17 cellular contexts compared by ENCODE assay signal in genomic region chr1:94654031-94654430, GRCh38.
DNase-seq lines count a peak whose midpoint lies in the region; ATAC-seq, FAIRE-seq and TF ChIP-seq lines count a peak whose summit lies in the region.
"Had no signal": no experiment of that assay in that cellular context is flagged by ENCODE, and none has a peak within 500 bp of the region (broad histone marks: within the 10 kb centered on the region; RNA-seq: fewer than 3 reads in every experiment).

No MANE protein-coding gene starts in this region.

- FAIRE-seq in H54 (lab: Jason Lieb, UNC) = peak; percentile 58

- H3K27me3 ChIP-seq in PC-3 (ENCODE audit: low read length) (no peaks in the 10 kb centered on the region), Karpas-422 (ENCODE audit: low read length) (no peaks in the 10 kb centered on the region), esophagus squamous epithelium (no peaks in the 10 kb centered on the region)

- no peak for TF ChIP-seq CTCF in PC-3 (conservative IDR thresholded peaks at IDR 0.05; ENCODE audit: low read depth, low read length)
- no peak for TF ChIP-seq CTCF in fibroblast of pulmonary artery (IDR thresholded peaks at IDR 0.05; ENCODE audit: low read length, missing control alignments)
- TF ChIP-seq CTCF in omental fat pad (IDR thresholded peaks at IDR 0.05) = no peak
- TF ChIP-seq CTCF in esophagus squamous epithelium (IDR thresholded peaks at IDR 0.05) = no peak

- POLR2A ChIA-PET in PC-3 (lab: Charles Lee; ENCODE audit: unreplicated experiment) = no interaction called here

- H3K27ac ChIP-seq in PC-3 (ENCODE audit: low read length) = no peak overlapping the region
- H3K27ac ChIP-seq in Karpas-422 (ENCODE audit: low read length) = no peak overlapping the region
- H3K27ac ChIP-seq in esophagus squamous epithelium = no peak overlapping the region
- H3K27ac ChIP-seq: HL-60 had no signal

- H3K9me2 ChIP-seq in PC-3 (replicated peaks; ENCODE audit: low read length) (no peaks in the 10 kb centered on the region), Karpas-422 (replicated peaks; ENCODE audit: insufficient read depth, low read length) (no peaks in the 10 kb centered on the region)

- intact Hi-C loops in PC-3 (cut with micrococcal nuclease) (loop anchor here (5.0 kb wide), 1 partner anchor 52 kb away; no protein-coding TSS in a partner anchor), esophagus squamous epithelium (cut with DNase I) (no loop called here)

- H3K36me3 ChIP-seq in PC-3 (ENCODE audit: low read depth, low read length) (no peaks in the 10 kb centered on the region), Karpas-422 (ENCODE audit: insufficient read depth, low read length) (no peaks in the 10 kb centered on the region), esophagus squamous epithelium (no peaks in the 10 kb centered on the region)

- BruUV-seq in PC-3 (replicated peaks; lab: Mats Ljungman, UMichigan) = no TSS peak

- TF ChIP-seq POLR2A in H54 (IDR thresholded peaks at IDR 0.05; ENCODE audit: low read depth, low read length) = no peak
- no peak for TF ChIP-seq POLR2A in esophagus squamous epithelium (IDR thresholded peaks at IDR 0.05)

- no peaks in the 10 kb centered on the region for H3F3A ChIP-seq in PC-3 (ENCODE audit: low read length, unreplicated experiment)

- H4K20me1 ChIP-seq in PC-3 (ENCODE audit: low read length) = no peaks in the 10 kb centered on the region
- H4K20me1 ChIP-seq in Karpas-422 (ENCODE audit: insufficient read depth, low read depth, low read length) = no peaks in the 10 kb centered on the region

- H3K9ac ChIP-seq in PC-3 (ENCODE audit: low read length) (no peak overlapping the region), Karpas-422 (ENCODE audit: low read length) (no peak overlapping the region)

- no peaks in the 10 kb centered on the region for H3K79me2 ChIP-seq in PC-3 (ENCODE audit: low read length)
- no peaks in the 10 kb centered on the region for H3K79me2 ChIP-seq in Karpas-422 (ENCODE audit: low read length)

- ATAC-seq in PC-3 (peak; percentile 90), omental fat pad (ENCODE audit: low FRiP score) (peak; percentile 49), HG02588 (IDR thresholded peaks at IDR 0.05; ENCODE audit: unreplicated experiment) (no peak)
- ATAC-seq: activated CD8-positive, alpha-beta T cell treated with anti-CD3 and anti-CD28 coated beads, Interleukin-2, amount 10 ng/mL, durations not matched to agents 7 days and 5 days; T-helper 17 cell had no signal

- 44 to 56% methylated on average over 1 of the region's 1 CpG for WGBS in esophagus squamous epithelium, 2 donors

- no peak overlapping the region for H3K4me3 ChIP-seq in PC-3 (ENCODE audit: low read length)
- no peak overlapping the region for H3K4me3 ChIP-seq in fibroblast of pulmonary artery (replicated peaks; ENCODE audit: low read depth, low read length)
- H3K4me3 ChIP-seq in Karpas-422 (ENCODE audit: low read length) = no peak overlapping the region
- no peak overlapping the region for H3K4me3 ChIP-seq in esophagus squamous epithelium

- DNase-seq in H54 (ENCODE audit: insufficient read length, low spot score) = peak; percentile 16
- DNase-seq in PC-3 = peak; percentile 76
- DNase-seq in fibroblast of pulmonary artery (ENCODE audit: low read depth) = peak; percentile 54
- no peak for DNase-seq in omental fat pad (ENCODE audit: low spot score)
- DNase-seq in Karpas-422 = no peak
- DNase-seq in esophagus squamous epithelium (lab: John Stamatoyannopoulos, UW) = no peak
- no peak for DNase-seq in GF-D8 (lab: John Stamatoyannopoulos, UW)
- DNase-seq: activated CD8-positive, alpha-beta T cell treated with anti-CD3 and anti-CD28 coated beads, Interleukin-2, amount 10 ng/mL, durations not matched to agents 7 days and 5 days; activated naive CD8-positive, alpha-beta T cell treated with anti-CD3 and anti-CD28 coated beads for 36 hours; CD4-positive, alpha-beta memory T cell; effector CD8-positive, alpha-beta T cell; NCI-H1436 treated with DMSO at 0.1 percent for 48 hours; nephron progenitor cell; stimulated activated CD4-positive, alpha-beta T cell treated with anti-CD3 and anti-CD28 coated beads, Interleukin-15, amount 100 ng/mL, for 24 hours; T-helper 17 cell had no signal

- H3K4me2 ChIP-seq in PC-3 (ENCODE audit: low read length) (peak overlapping the region; percentile 35; the same call in 1 of the 2 replicates), Karpas-422 (ENCODE audit: low read depth, low read length, poor library complexity, severe bottlenecking) (no peak overlapping the region)

- no peak overlapping the region for H2AFZ ChIP-seq in PC-3 (ENCODE audit: low read length)
- H2AFZ ChIP-seq in Karpas-422 (ENCODE audit: low read length) = no peak overlapping the region

- CTCF ChIA-PET in PC-3 (lab: Charles Lee) = no interaction called here

- H3K4me1 ChIP-seq in PC-3 (ENCODE audit: insufficient read depth, low read length) (peaks cover 14% of the 10 kb centered on the region), Karpas-422 (ENCODE audit: low read length) (no peaks in the 10 kb centered on the region), esophagus squamous epithelium (peaks cover 0 to 13% (median under 1%) of the 10 kb centered on the region in 3 donors)

- H3K9me3 ChIP-seq in PC-3 (ENCODE audit: low read length) (no peaks in the 10 kb centered on the region), Karpas-422 (ENCODE audit: low read length) (no peaks in the 10 kb centered on the region), esophagus squamous epithelium (no peaks in the 10 kb centered on the region)

Comparison
In these comparisons a context has a peak if more than half of its experiments do, and no peak if none do; other contexts are left out.
1. DNase-seq: peak in H54 (single experiment), PC-3 (single experiment) and fibroblast of pulmonary artery (single experiment); none in omental fat pad (single experiment), Karpas-422 (single experiment), esophagus squamous epithelium (single experiment) and GF-D8 (single experiment).